Comparison of ENCODE assay signal across 28 cellular contexts in the genomic region with DNA sequence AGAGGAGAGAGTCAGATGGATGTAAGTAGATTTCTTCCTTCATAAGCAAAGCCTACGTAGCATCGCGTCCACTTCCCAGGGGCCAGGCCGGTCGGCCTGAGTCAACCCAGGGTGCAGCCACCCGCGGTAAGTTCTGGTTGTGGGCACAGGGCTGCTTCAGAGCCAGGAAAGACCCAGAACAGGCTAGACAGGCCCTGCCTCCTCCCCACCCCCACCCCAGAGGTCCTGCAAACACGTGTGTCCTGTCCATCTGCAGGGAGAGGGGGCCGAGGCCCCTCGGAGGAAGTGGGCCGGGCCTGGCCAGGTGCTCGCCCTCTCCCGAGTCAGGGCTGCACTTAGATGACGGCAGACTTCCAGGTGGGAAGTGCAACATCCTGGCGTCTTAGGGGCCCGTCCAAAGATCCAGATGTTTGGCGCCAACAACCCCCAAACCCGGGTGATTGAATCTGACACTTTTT.
DNase-seq lines count a peak whose midpoint lies in the region; ATAC-seq, FAIRE-seq and TF ChIP-seq lines count a peak whose summit lies in the region.
"Had no signal": no experiment of that assay in that cellular context is flagged by ENCODE, and none has a peak within 500 bp of the region (broad histone marks: within the 10 kb centered on the region; RNA-seq: fewer than 3 reads in every experiment).

No MANE protein-coding gene starts in this region.

- no peak for ATAC-seq in natural killer cell treated with Interleukin-12 subunit alpha and Interleukin-12 subunit beta and Interleukin-15 and Interleukin-18, amount 100 ng/mL, for 72 hours
- no peak for ATAC-seq in natural killer cell
- ATAC-seq in GM18861 (IDR thresholded peaks at IDR 0.05; ENCODE audit: unreplicated experiment), result no peak
- ATAC-seq: K562, left colon, SK-N-SH treated with all-trans-retinoic acid at 6 μM for 48 hours had no signal

- H3K79me2 ChIP-seq in hepatocyte, result no peaks in the 10 kb centered on the region

- H3K4me3 ChIP-seq in hepatocyte, result no peak overlapping the region
- H3K4me3 ChIP-seq: BLaER1 treated with 17β-estradiol and CSF1 and Interleukin-3, amounts not matched to agents 10 nM and 100 nM; HAP-1; K562; MG63; tibial nerve had no signal

- intact Hi-C loops in natural killer cell (cut with micrococcal nuclease) (no loop called here), posterior vena cava (cut with DNase I) (no loop called here)

- H3K4me1 Mint-ChIP-seq in natural killer cell treated with Interleukin-12 subunit alpha and Interleukin-12 subunit beta and Interleukin-15 and Interleukin-18, amount 100 ng/mL, for 72 hours (ENCODE audit: low read depth in 2 of 2), result peaks cover 0 to under 1% of the 10 kb centered on the region in 2 donors
- H3K4me1 Mint-ChIP-seq in natural killer cell, result no peaks in the 10 kb centered on the region
- H3K4me1 Mint-ChIP-seq: activated CD4-positive, alpha-beta T cell treated with anti-CD3 and anti-CD28 coated beads, Interleukin-2, amount 10 ng/mL, durations not matched to agents 24 days and 14 days; neural crest cell had no signal

- H4K20me1 ChIP-seq in hepatocyte (ENCODE audit: insufficient read depth, poor library complexity, severe bottlenecking), result no peaks in the 10 kb centered on the region
- H4K20me1 ChIP-seq: BLaER1 treated with 17β-estradiol and CSF1 and Interleukin-3, amounts not matched to agents 10 nM and 100 nM had no signal

- H3K36me3 Mint-ChIP-seq in natural killer cell treated with Interleukin-12 subunit alpha and Interleukin-12 subunit beta and Interleukin-15 and Interleukin-18, amount 100 ng/mL, for 72 hours, result no peaks in the 10 kb centered on the region
- no peaks in the 10 kb centered on the region for H3K36me3 Mint-ChIP-seq in natural killer cell

- H3K27ac Mint-ChIP-seq in natural killer cell treated with Interleukin-12 subunit alpha and Interleukin-12 subunit beta and Interleukin-15 and Interleukin-18, amount 100 ng/mL, for 72 hours, result no peak overlapping the region
- no peak overlapping the region for H3K27ac Mint-ChIP-seq in natural killer cell
- H3K27ac Mint-ChIP-seq: activated CD4-positive, alpha-beta T cell treated with anti-CD3 and anti-CD28 coated beads, Interleukin-2, amount 10 ng/mL, durations not matched to agents 24 days and 14 days; stimulated activated naive CD8-positive, alpha-beta T cell treated with anti-CD3 and anti-CD28 coated beads, Interleukin-15, Interleukin-2, amounts not matched to agents 100 ng/mL and 50 ng/mL, for 24 hours had no signal

- H2AFZ ChIP-seq in hepatocyte, result no peak overlapping the region

- no peak for FAIRE-seq in RCC 7860 (lab: Jason Lieb, UNC)
- FAIRE-seq: colon, endometrium, K562 had no signal

- no peaks in the 10 kb centered on the region for H3K27me3 ChIP-seq in hepatocyte
- H3K27me3 ChIP-seq: BLaER1 treated with 17β-estradiol and CSF1 and Interleukin-3, amounts not matched to agents 10 nM and 100 nM; MG63; tibial nerve had no signal

- peaks cover 8 to 10% of the 10 kb centered on the region in 2 donors for H3K27me3 Mint-ChIP-seq in natural killer cell treated with Interleukin-12 subunit alpha and Interleukin-12 subunit beta and Interleukin-15 and Interleukin-18, amount 100 ng/mL, for 72 hours
- H3K27me3 Mint-ChIP-seq in natural killer cell (ENCODE audit: low read depth in 2 of 2), result peaks cover 0 to 3% of the 10 kb centered on the region in 2 donors
- H3K27me3 Mint-ChIP-seq: activated CD4-positive, alpha-beta T cell treated with anti-CD3 and anti-CD28 coated beads, Interleukin-2, amount 10 ng/mL, durations not matched to agents 24 days and 14 days had no signal

- no peak overlapping the region for H3K4me2 ChIP-seq in hepatocyte
- H3K4me2 ChIP-seq: BLaER1 treated with 17β-estradiol and CSF1 and Interleukin-3, amounts not matched to agents 10 nM and 100 nM had no signal

- H3K4me3 Mint-ChIP-seq in natural killer cell treated with Interleukin-12 subunit alpha and Interleukin-12 subunit beta and Interleukin-15 and Interleukin-18, amount 100 ng/mL, for 72 hours, result no peak overlapping the region
- H3K4me3 Mint-ChIP-seq in natural killer cell, result no peak overlapping the region
- H3K4me3 Mint-ChIP-seq: activated CD4-positive, alpha-beta T cell treated with anti-CD3 and anti-CD28 coated beads, Interleukin-2, amount 10 ng/mL, durations not matched to agents 24 days and 14 days; brain; neural crest cell; stimulated activated naive CD8-positive, alpha-beta T cell treated with anti-CD3 and anti-CD28 coated beads, Interleukin-15, Interleukin-2, amounts not matched to agents 100 ng/mL and 50 ng/mL, for 24 hours had no signal

- TF ChIP-seq CTCF in natural killer cell (IDR thresholded peaks at IDR 0.05) (no peak), hepatocyte (IDR thresholded peaks at IDR 0.05; ENCODE audit: poor library complexity) (no peak)

- no peaks in the 10 kb centered on the region for H3K9me3 Mint-ChIP-seq in natural killer cell treated with Interleukin-12 subunit alpha and Interleukin-12 subunit beta and Interleukin-15 and Interleukin-18, amount 100 ng/mL, for 72 hours
- H3K9me3 Mint-ChIP-seq in natural killer cell, result no peaks in the 10 kb centered on the region
- H3K9me3 Mint-ChIP-seq: neural crest cell; stimulated activated naive CD8-positive, alpha-beta T cell treated with anti-CD3 and anti-CD28 coated beads, Interleukin-15, Interleukin-2, amounts not matched to agents 100 ng/mL and 50 ng/mL, for 24 hours had no signal

- H3K9me2 ChIP-seq in hepatocyte (replicated peaks; ENCODE audit: insufficient read depth), result no peaks in the 10 kb centered on the region

- H3K9me3 ChIP-seq in hepatocyte (ENCODE audit: low read depth), result no peaks in the 10 kb centered on the region
- H3K9me3 ChIP-seq: HAP-1, MG63, tibial nerve had no signal

- H3K36me3 ChIP-seq in hepatocyte (replicated peaks; ENCODE audit: insufficient read depth, low read depth), result no peaks in the 10 kb centered on the region
- H3K36me3 ChIP-seq: BLaER1 treated with 17β-estradiol and CSF1 and Interleukin-3, amounts not matched to agents 10 nM and 100 nM; HAP-1; MG63; tibial nerve had no signal

- no peaks in the 10 kb centered on the region for H3K4me1 ChIP-seq in hepatocyte (ENCODE audit: insufficient read depth)
- H3K4me1 ChIP-seq: HAP-1, tibial nerve had no signal

- WGBS in hepatocyte (ENCODE audit: low lambda C conversion rate, missing lambda C conversion rate), result 68% methylated on average over 18 of the region's 18 CpGs

- DNase-seq in natural killer cell treated with Interleukin-12 subunit alpha and Interleukin-12 subunit beta and Interleukin-15 and Interleukin-18, amount 100 ng/mL, for 72 hours (ENCODE audit: low spot score), result peak; percentile 49
- DNase-seq in natural killer cell (no peak), hepatocyte (ENCODE audit: low spot score) (peak; percentile 28), posterior vena cava (ENCODE audit: low spot score) (peak; percentile 60), NCI-H128 (lab: John Stamatoyannopoulos, UW; ENCODE audit: unreplicated experiment) (no peak), RCC 7860 (ENCODE audit: low spot score) (no peak)
- no peak for DNase-seq in stimulated activated CD4-positive, alpha-beta T cell treated with anti-CD3 and anti-CD28 coated beads, Interleukin-4, amount 100 ng/mL, for 4 hours
- DNase-seq: activated T-cell treated with anti-CD3 and anti-CD28 coated beads for 4 hours; Calu3; EL; MG63; midbrain; NCI-H1436; NCI-H510A treated with DMSO at 0.1 percent for 48 hours; stimulated activated CD4-positive, alpha-beta T cell treated with anti-CD3 and anti-CD28 coated beads, Interleukin-4, amount 100 ng/mL, for 24 hours had no signal

- no peak overlapping the region for H3K27ac ChIP-seq in hepatocyte
- H3K27ac ChIP-seq: BLaER1 treated with 17β-estradiol and CSF1 and Interleukin-3, amounts not matched to agents 10 nM and 100 nM; tibial nerve had no signal

Comparison
In these comparisons a context has a peak if more than half of its experiments do, and no peak if none do; other contexts are left out.
1. DNase-seq: peak in natural killer cell treated with Interleukin-12 subunit alpha and Interleukin-12 subunit beta and Interleukin-15 and Interleukin-18, amount 100 ng/mL, for 72 hours (single experiment), hepatocyte (single experiment) and posterior vena cava (single experiment); none in natural killer cell (single experiment), stimulated activated CD4-positive, alpha-beta T cell treated with anti-CD3 and anti-CD28 coated beads, Interleukin-4, amount 100 ng/mL, for 4 hours (0 of 2), NCI-H128 (single experiment) and RCC 7860 (single experiment).